21 cellular contexts compared by ENCODE assay signal in the genomic region with DNA sequence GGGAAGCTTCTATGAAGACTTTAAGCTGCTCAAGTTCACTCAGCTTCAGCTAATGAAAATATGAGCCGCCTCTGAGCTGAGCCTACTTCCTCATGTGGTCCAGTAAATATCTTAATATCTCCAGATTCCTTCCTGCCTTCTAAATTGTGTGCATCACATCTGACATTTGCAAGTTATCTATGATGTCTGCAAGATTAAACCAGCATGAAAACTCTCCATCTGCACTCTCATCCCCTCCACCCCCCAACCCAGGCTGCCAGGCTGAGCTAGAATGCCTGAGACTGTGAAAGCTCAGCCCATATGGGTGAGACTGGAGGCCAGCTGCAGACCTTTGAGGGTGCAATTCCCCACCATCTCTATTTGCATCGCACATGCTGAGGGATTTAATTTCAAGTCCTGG.
"Had no signal": no experiment of that assay in that cellular context is flagged by ENCODE, and none has a peak within 500 bp of the region (broad histone marks: within the 10 kb centered on the region; RNA-seq: fewer than 3 reads in every experiment).

No MANE protein-coding gene starts in this region.

- H3K27me3 ChIP-seq: ovary, thyroid gland, vagina had no signal

- H3K4me3 Mint-ChIP-seq: naive B cell; natural killer cell treated with Interleukin-12 subunit alpha and Interleukin-12 subunit beta and Interleukin-15 and Interleukin-18, amount 100 ng/mL, for 72 hours; stimulated activated effector memory CD8-positive, alpha-beta T cell treated with anti-CD3 and anti-CD28 coated beads, Interleukin-12 subunit alpha, Interleukin-12 subunit beta, amount 100 ng/mL, for 72 hours had no signal

- H3K4me1 Mint-ChIP-seq: naive B cell; stimulated activated effector memory CD8-positive, alpha-beta T cell treated with anti-CD3 and anti-CD28 coated beads, Interleukin-12 subunit alpha, Interleukin-12 subunit beta, amount 100 ng/mL, for 72 hours had no signal

- H3K27ac ChIP-seq: lower lobe of right lung, ovary, psoas muscle, sigmoid colon, stomach, thyroid gland, vagina had no signal

- H3K4me1 ChIP-seq: lower lobe of right lung, psoas muscle, sigmoid colon, stomach, thyroid gland, vagina had no signal

- H3K9me3 Mint-ChIP-seq: natural killer cell treated with Interleukin-12 subunit alpha and Interleukin-12 subunit beta and Interleukin-15 and Interleukin-18, amount 100 ng/mL, for 72 hours; stimulated activated effector memory CD8-positive, alpha-beta T cell treated with anti-CD3 and anti-CD28 coated beads, Interleukin-12 subunit alpha, Interleukin-12 subunit beta, amount 100 ng/mL, for 72 hours had no signal

- H3K36me3 Mint-ChIP-seq: naive B cell; natural killer cell treated with Interleukin-12 subunit alpha and Interleukin-12 subunit beta and Interleukin-15 and Interleukin-18, amount 100 ng/mL, for 72 hours; stimulated activated effector memory CD8-positive, alpha-beta T cell treated with anti-CD3 and anti-CD28 coated beads, Interleukin-12 subunit alpha, Interleukin-12 subunit beta, amount 100 ng/mL, for 72 hours had no signal

- H3K4me3 ChIP-seq: lower lobe of right lung, mucosa of descending colon, ovary, psoas muscle, sigmoid colon, stomach, thyroid gland, vagina had no signal

- H3K27ac Mint-ChIP-seq: naive B cell; natural killer cell treated with Interleukin-12 subunit alpha and Interleukin-12 subunit beta and Interleukin-15 and Interleukin-18, amount 100 ng/mL, for 72 hours; stimulated activated effector memory CD8-positive, alpha-beta T cell treated with anti-CD3 and anti-CD28 coated beads, Interleukin-12 subunit alpha, Interleukin-12 subunit beta, amount 100 ng/mL, for 72 hours had no signal

- H3K36me3 ChIP-seq: lower lobe of right lung, ovary, sigmoid colon, stomach, thyroid gland, vagina had no signal

- ATAC-seq: left ventricle myocardium superior; lower lobe of right lung; mucosa of descending colon; natural killer cell treated with Interleukin-12 subunit alpha and Interleukin-12 subunit beta and Interleukin-15 and Interleukin-18, amount 100 ng/mL, for 72 hours; psoas muscle; right cardiac atrium; stimulated activated effector memory CD8-positive, alpha-beta T cell treated with anti-CD3 and anti-CD28 coated beads, Interleukin-12 subunit alpha, Interleukin-12 subunit beta, amount 100 ng/mL, for 72 hours had no signal

- DNase-seq: cortex of kidney; effector CD4-positive, alpha-beta T cell; left ventricle myocardium superior; lower lobe of right lung; mucosa of descending colon; naive B cell; occipital lobe; ovary; posterior cingulate gyrus; psoas muscle; right cardiac atrium; sigmoid colon; stimulated activated CD4-positive, alpha-beta T cell treated with anti-CD3 and anti-CD28 coated beads, Interleukin-2, amount 100 ng/mL, for 24 hours; stimulated activated CD4-positive, alpha-beta T cell treated with anti-CD3 and anti-CD28 coated beads, Interleukin-4, amount 100 ng/mL, for 24 hours; stimulated activated naive CD4-positive, alpha-beta T cell treated with Interleukin-2 at 50 U/mL for 16 hours; stomach; thyroid gland; trophoblast cell had no signal

- H3K9me3 ChIP-seq: lower lobe of right lung, mucosa of descending colon, ovary, psoas muscle, sigmoid colon, thyroid gland, vagina had no signal
